In genomic region chr12:98503593-98504367, GRCh38 we compare ENCODE assay signal across 8 cellular contexts. TPM values are rescaled to one million over a fixed set of nuclear protein-coding genes. Genes with fewer than 3 reads are reported as not detected.
DNase-seq lines count a peak whose midpoint lies in the region; ATAC-seq and TF ChIP-seq lines count a peak whose summit lies in the region.

No MANE protein-coding gene starts in this region.

- ATAC-seq in GM19043 (IDR thresholded peaks at IDR 0.05; ENCODE audit: low read depth, unreplicated experiment) (peak; percentile 70), HG03354 (IDR thresholded peaks at IDR 0.05; ENCODE audit: poor library complexity, severe bottlenecking, unreplicated experiment) (peak; percentile 79)

- TF ChIP-seq CTCF in AG10803 (conservative IDR thresholded peaks at IDR 0.05; ENCODE audit: low read length) = no peak

- peak overlapping the region; percentile 87 for H3K4me3 ChIP-seq in AG10803 (ENCODE audit: low read length)

- DNase-seq in AG10803 (ENCODE audit: low read depth) (peak; percentile 91), NCI-H446 treated with DMSO at 0.1 percent for 48 hours (lab: John Stamatoyannopoulos, UW) (peak; percentile 85), cerebellum (ENCODE audit: low spot score) (peak; percentile 86), kidney glomerular epithelial cell (lab: John Stamatoyannopoulos, UW) (peak; percentile 97)
- DNase-seq in activated CD4-positive, CD25-positive, alpha-beta regulatory T cell treated with anti-CD3 and anti-CD28 coated beads, Interleukin-2, amount 50 U/mL, for 72 hours = peak; percentile 94
- DNase-seq in stimulated activated CD4-positive, alpha-beta T cell treated with anti-CD3 and anti-CD28 coated beads, Interleukin-15, amount 100 ng/mL, for 48 hours (ENCODE audit: low read depth in 2 of 2) = peak; percentile 93 to 94

RNA-seq across cellular contexts. Expression of gene TMPO, which starts 11.6 kb away (rescaled TPM):
- 181 TPM for total RNA-seq in cerebellum

Comparison
In these comparisons a context has a peak if more than half of its experiments do, and no peak if none do; other contexts are left out.
1. Peak in every context shown above with its lines: DNase-seq, ATAC-seq and H3K4me3 ChIP-seq.